1 cellular context compared by ENCODE assay signal in the genomic region with DNA sequence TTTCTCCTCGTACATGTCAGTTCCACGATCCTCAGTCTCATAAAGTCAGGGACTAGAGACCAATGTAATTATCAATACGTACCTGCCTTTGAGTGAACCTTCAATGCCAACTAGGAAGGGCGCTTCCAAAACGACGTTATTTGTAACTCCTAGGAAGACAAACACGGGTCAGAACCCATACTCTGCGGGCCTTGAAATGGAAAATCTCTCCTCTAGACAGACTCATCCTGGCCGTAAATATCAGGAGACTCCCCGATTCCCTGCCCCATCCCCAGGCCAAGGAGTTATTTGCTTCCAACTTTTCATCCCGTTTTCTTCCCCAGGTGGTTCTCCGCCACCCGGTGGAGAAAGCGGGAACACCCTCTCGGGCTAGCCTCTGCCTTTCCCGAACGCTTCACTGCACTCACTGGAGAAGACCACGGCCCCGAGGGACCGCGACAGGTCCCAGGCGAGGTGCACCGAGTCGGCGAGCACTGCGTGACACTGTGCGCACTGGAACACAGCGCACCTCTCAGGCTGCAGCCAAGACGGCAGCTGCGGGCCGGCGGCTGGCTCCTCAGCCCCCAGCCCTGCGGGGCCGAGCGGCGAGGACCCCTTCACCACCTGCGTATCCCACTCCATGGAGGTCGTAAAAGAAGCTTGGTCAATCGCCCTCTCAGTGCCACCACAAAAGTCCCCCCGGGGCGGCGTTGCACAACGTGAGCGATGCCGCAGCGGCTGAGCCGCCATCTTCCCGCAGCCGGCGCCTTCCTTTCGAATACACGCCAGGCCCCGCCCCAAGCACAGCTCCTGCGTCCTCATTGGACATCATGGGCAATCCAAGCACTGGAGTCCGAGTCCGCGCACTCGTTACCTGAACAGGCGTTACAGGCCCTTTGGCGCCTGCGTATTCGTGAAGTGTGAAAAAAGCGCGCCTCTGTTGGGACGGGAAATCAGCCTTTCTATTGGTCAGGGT.
TF ChIP-seq lines count a peak whose summit lies in the region.

A gene (minus strand): TSS at position 759 of the 955 bp plus-strand sequence. CDS start 30 bp downstream, at position 729.

TF ChIP-seq in HepG2, 621 proteins besides CTCF, POLR2A, EP300 and RAD21 (continued from another document and continues in another):
- TF ChIP-seq, protein P1, sequence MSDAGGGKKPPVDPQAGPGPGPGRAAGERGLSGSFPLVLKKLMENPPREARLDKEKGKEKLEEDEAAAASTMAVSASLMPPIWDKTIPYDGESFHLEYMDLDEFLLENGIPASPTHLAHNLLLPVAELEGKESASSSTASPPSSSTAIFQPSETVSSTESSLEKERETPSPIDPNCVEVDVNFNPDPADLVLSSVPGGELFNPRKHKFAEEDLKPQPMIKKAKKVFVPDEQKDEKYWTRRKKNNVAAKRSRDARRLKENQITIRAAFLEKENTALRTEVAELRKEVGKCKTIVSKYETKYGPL (CRISPR knock-in tag; IDR thresholded peaks at IDR 0.05), result no peak
- TF ChIP-seq NRL (CRISPR knock-in tag; IDR thresholded peaks at IDR 0.05; ENCODE audit: borderline replicate concordance), result no peak; the same call in 1 of the 2 replicates
- no peak for TF ChIP-seq MZF1 (CRISPR knock-in tag; IDR thresholded peaks at IDR 0.05; ENCODE audit: borderline replicate concordance)
- TF ChIP-seq U2AF1 (optimal IDR thresholded peaks at IDR 0.05; ENCODE audit: low read depth, low read length), result no peak
- 0 out of 2 replicates have a peak, but pooled peaks have one; percentile 23 for TF ChIP-seq ZNF703 (CRISPR knock-in tag; IDR thresholded peaks at IDR 0.05; ENCODE audit: borderline replicate concordance)
- TF ChIP-seq ZSCAN12 (CRISPR knock-in tag; IDR thresholded peaks at IDR 0.05), result 0 out of 2 replicates have a peak, but pooled peaks have one; percentile 30
- TF ChIP-seq HNRNPUL1 (IDR thresholded peaks at IDR 0.05; ENCODE audit: low read depth, low read length), result no peak
- TF ChIP-seq, protein P2, sequence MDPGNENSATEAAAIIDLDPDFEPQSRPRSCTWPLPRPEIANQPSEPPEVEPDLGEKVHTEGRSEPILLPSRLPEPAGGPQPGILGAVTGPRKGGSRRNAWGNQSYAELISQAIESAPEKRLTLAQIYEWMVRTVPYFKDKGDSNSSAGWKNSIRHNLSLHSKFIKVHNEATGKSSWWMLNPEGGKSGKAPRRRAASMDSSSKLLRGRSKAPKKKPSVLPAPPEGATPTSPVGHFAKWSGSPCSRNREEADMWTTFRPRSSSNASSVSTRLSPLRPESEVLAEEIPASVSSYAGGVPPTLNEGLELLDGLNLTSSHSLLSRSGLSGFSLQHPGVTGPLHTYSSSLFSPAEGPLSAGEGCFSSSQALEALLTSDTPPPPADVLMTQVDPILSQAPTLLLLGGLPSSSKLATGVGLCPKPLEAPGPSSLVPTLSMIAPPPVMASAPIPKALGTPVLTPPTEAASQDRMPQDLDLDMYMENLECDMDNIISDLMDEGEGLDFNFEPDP (CRISPR knock-in tag; conservative IDR thresholded peaks at IDR 0.05), result 0 out of 2 replicates have a peak, but pooled peaks have one; percentile 96
- TF ChIP-seq ZNF75D (CRISPR knock-in tag; IDR thresholded peaks at IDR 0.05; ENCODE audit: borderline replicate concordance), result no peak
- TF ChIP-seq, protein P3, sequence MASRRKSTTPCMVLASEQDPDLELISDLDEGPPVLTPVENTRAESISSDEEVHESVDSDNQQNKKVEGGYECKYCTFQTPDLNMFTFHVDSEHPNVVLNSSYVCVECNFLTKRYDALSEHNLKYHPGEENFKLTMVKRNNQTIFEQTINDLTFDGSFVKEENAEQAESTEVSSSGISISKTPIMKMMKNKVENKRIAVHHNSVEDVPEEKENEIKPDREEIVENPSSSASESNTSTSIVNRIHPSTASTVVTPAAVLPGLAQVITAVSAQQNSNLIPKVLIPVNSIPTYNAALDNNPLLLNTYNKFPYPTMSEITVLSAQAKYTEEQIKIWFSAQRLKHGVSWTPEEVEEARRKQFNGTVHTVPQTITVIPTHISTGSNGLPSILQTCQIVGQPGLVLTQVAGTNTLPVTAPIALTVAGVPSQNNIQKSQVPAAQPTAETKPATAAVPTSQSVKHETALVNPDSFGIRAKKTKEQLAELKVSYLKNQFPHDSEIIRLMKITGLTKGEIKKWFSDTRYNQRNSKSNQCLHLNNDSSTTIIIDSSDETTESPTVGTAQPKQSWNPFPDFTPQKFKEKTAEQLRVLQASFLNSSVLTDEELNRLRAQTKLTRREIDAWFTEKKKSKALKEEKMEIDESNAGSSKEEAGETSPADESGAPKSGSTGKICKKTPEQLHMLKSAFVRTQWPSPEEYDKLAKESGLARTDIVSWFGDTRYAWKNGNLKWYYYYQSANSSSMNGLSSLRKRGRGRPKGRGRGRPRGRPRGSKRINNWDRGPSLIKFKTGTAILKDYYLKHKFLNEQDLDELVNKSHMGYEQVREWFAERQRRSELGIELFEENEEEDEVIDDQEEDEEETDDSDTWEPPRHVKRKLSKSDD (CRISPR knock-in tag; IDR thresholded peaks at IDR 0.05; ENCODE audit: low read depth), result peak; percentile 80; the same call in 1 of the 2 replicates
- TF ChIP-seq, protein P4, sequence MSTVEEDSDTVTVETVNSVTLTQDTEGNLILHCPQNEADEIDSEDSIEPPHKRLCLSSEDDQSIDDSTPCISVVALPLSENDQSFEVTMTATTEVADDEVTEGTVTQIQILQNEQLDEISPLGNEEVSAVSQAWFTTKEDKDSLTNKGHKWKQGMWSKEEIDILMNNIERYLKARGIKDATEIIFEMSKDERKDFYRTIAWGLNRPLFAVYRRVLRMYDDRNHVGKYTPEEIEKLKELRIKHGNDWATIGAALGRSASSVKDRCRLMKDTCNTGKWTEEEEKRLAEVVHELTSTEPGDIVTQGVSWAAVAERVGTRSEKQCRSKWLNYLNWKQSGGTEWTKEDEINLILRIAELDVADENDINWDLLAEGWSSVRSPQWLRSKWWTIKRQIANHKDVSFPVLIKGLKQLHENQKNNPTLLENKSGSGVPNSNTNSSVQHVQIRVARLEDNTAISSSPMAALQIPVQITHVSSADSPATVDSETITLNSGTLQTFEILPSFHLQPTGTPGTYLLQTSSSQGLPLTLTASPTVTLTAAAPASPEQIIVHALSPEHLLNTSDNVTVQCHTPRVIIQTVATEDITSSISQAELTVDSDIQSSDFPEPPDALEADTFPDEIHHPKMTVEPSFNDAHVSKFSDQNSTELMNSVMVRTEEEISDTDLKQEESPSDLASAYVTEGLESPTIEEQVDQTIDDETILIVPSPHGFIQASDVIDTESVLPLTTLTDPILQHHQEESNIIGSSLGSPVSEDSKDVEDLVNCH (CRISPR knock-in tag; IDR thresholded peaks at IDR 0.05), result no peak
- peak; percentile 76 for TF ChIP-seq GATAD1 (CRISPR knock-in tag; IDR thresholded peaks at IDR 0.05)
- no peak for TF ChIP-seq XBP1 (CRISPR knock-in tag; IDR thresholded peaks at IDR 0.05)
- TF ChIP-seq, protein P5, sequence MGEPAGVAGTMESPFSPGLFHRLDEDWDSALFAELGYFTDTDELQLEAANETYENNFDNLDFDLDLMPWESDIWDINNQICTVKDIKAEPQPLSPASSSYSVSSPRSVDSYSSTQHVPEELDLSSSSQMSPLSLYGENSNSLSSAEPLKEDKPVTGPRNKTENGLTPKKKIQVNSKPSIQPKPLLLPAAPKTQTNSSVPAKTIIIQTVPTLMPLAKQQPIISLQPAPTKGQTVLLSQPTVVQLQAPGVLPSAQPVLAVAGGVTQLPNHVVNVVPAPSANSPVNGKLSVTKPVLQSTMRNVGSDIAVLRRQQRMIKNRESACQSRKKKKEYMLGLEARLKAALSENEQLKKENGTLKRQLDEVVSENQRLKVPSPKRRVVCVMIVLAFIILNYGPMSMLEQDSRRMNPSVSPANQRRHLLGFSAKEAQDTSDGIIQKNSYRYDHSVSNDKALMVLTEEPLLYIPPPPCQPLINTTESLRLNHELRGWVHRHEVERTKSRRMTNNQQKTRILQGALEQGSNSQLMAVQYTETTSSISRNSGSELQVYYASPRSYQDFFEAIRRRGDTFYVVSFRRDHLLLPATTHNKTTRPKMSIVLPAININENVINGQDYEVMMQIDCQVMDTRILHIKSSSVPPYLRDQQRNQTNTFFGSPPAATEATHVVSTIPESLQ (CRISPR knock-in tag; conservative IDR thresholded peaks at IDR 0.05), result no peak
- peak; percentile 68; the same call in 1 of the 2 replicates for TF ChIP-seq NFKB2 (CRISPR knock-in tag; IDR thresholded peaks at IDR 0.05; ENCODE audit: borderline replicate concordance)
- no peak for TF ChIP-seq NR2F1 (CRISPR knock-in tag; IDR thresholded peaks at IDR 0.05)
- TF ChIP-seq ZNF614 (CRISPR knock-in tag; IDR thresholded peaks at IDR 0.05; ENCODE audit: borderline replicate concordance), result no peak
- TF ChIP-seq ZNF772 (CRISPR knock-in tag; IDR thresholded peaks at IDR 0.05), result no peak
- TF ChIP-seq ZNF256 (CRISPR knock-in tag; conservative IDR thresholded peaks at IDR 0.05), result no peak
- 0 out of 2 replicates have a peak, but pooled peaks have one; percentile 36 for TF ChIP-seq KDM3A (CRISPR knock-in tag; IDR thresholded peaks at IDR 0.05; ENCODE audit: low read depth)
- TF ChIP-seq TBX2 (CRISPR knock-in tag; IDR thresholded peaks at IDR 0.05; ENCODE audit: borderline replicate concordance), result peak; percentile 73; the same call in 1 of the 2 replicates
- peak; percentile 68 for TF ChIP-seq HNRNPLL (IDR thresholded peaks at IDR 0.05; ENCODE audit: low read depth, low read length, poor library complexity, severe bottlenecking)
- TF ChIP-seq, protein P6, sequence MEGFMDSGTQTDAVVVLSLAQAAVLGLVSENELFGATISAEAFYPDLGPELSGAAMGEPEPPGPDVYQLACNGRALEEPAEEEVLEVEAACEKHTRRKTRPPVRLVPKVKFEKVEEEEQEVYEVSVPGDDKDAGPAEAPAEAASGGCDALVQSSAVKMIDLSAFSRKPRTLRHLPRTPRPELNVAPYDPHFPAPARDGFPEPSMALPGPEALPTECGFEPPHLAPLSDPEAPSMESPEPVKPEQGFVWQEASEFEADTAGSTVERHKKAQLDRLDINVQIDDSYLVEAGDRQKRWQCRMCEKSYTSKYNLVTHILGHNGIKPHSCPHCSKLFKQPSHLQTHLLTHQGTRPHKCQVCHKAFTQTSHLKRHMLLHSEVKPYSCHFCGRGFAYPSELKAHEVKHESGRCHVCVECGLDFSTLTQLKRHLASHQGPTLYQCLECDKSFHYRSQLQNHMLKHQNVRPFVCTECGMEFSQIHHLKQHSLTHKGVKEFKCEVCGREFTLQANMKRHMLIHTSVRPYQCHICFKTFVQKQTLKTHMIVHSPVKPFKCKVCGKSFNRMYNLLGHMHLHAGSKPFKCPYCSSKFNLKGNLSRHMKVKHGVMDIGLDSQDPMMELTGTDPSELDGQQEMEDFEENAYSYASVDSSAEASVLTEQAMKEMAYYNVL (CRISPR knock-in tag; IDR thresholded peaks at IDR 0.05; ENCODE audit: borderline replicate concordance), result no peak
- TF ChIP-seq, protein P7, sequence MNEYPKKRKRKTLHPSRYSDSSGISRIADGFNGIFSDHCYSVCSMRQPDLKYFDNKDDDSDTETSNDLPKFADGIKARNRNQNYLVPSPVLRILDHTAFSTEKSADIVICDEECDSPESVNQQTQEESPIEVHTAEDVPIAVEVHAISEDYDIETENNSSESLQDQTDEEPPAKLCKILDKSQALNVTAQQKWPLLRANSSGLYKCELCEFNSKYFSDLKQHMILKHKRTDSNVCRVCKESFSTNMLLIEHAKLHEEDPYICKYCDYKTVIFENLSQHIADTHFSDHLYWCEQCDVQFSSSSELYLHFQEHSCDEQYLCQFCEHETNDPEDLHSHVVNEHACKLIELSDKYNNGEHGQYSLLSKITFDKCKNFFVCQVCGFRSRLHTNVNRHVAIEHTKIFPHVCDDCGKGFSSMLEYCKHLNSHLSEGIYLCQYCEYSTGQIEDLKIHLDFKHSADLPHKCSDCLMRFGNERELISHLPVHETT (CRISPR knock-in tag; conservative IDR thresholded peaks at IDR 0.05), result no peak
- no peak; the same call in 1 of the 2 replicates for TF ChIP-seq HOXA9 (CRISPR knock-in tag; IDR thresholded peaks at IDR 0.05; ENCODE audit: borderline replicate concordance)
- peak; percentile 64 for TF ChIP-seq GFI1 (CRISPR knock-in tag; IDR thresholded peaks at IDR 0.05; ENCODE audit: borderline replicate concordance)
- no peak for TF ChIP-seq AHR (CRISPR knock-in tag; IDR thresholded peaks at IDR 0.05)
- TF ChIP-seq MIER3 (CRISPR knock-in tag; IDR thresholded peaks at IDR 0.05; ENCODE audit: borderline replicate concordance), result no peak
- TF ChIP-seq, protein P8, sequence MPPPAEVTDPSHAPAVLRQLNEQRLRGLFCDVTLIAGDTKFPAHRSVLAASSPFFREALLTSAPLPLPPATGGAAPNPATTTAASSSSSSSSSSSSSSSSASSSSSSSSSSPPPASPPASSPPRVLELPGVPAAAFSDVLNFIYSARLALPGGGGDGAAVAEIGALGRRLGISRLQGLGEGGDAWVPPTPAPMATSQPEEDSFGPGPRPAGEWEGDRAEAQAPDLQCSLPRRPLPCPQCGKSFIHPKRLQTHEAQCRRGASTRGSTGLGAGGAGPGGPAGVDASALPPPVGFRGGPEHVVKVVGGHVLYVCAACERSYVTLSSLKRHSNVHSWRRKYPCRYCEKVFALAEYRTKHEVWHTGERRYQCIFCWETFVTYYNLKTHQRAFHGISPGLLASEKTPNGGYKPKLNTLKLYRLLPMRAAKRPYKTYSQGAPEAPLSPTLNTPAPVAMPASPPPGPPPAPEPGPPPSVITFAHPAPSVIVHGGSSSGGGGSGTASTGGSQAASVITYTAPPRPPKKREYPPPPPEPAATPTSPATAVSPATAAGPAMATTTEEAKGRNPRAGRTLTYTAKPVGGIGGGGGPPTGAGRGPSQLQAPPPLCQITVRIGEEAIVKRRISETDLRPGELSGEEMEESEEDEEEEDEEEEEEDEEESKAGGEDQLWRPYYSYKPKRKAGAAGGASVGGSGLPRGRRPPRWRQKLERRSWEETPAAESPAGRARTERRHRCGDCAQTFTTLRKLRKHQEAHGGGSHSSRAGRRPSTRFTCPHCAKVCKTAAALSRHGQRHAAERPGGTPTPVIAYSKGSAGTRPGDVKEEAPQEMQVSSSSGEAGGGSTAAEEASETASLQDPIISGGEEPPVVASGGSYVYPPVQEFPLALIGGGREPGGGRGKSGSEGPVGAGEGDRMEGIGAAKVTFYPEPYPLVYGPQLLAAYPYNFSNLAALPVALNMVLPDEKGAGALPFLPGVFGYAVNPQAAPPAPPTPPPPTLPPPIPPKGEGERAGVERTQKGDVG (CRISPR knock-in tag; IDR thresholded peaks at IDR 0.05; ENCODE audit: borderline replicate concordance), result no peak
- peak; percentile 88 for TF ChIP-seq SIN3B (IDR thresholded peaks at IDR 0.05; ENCODE audit: low read length)
- TF ChIP-seq, protein P9, sequence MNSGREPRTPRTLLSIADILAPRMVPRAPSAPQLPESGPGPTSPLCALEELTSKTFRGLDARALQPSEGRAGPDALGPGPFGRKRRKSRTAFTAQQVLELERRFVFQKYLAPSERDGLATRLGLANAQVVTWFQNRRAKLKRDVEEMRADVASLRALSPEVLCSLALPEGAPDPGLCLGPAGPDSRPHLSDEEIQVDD (CRISPR knock-in tag; IDR thresholded peaks at IDR 0.05; ENCODE audit: borderline replicate concordance), result no peak
- TF ChIP-seq, protein P10, sequence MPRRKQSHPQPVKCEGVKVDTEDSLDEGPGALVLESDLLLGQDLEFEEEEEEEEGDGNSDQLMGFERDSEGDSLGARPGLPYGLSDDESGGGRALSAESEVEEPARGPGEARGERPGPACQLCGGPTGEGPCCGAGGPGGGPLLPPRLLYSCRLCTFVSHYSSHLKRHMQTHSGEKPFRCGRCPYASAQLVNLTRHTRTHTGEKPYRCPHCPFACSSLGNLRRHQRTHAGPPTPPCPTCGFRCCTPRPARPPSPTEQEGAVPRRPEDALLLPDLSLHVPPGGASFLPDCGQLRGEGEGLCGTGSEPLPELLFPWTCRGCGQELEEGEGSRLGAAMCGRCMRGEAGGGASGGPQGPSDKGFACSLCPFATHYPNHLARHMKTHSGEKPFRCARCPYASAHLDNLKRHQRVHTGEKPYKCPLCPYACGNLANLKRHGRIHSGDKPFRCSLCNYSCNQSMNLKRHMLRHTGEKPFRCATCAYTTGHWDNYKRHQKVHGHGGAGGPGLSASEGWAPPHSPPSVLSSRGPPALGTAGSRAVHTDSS (CRISPR knock-in tag; conservative IDR thresholded peaks at IDR 0.05), result peak; percentile 23; the same call in 1 of the 2 replicates
- TF ChIP-seq JDP2 (CRISPR knock-in tag; IDR thresholded peaks at IDR 0.05; ENCODE audit: borderline replicate concordance), result no peak
- TF ChIP-seq ZNF20 (CRISPR knock-in tag; IDR thresholded peaks at IDR 0.05), result no peak
